ENCODE assay signal across 33 cellular contexts in the genomic region with DNA sequence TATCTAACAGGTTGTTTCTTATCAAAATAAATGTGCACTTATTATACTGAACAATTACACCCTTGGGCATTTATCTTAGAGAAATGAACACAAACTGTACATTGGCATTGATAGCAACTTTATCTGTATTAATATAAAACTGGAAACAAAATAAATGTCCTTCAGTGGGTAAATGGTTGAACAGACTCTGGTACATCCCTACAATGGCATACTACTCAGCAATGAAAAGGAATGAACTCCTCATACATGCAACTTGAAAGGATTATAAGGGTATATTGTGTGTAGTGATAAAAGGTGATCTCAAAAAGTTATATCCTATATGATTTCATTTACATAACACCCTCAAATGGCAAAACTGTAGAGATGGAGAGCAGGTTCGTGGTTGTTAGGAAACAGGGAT. TPM values are rescaled to one million over a fixed set of nuclear protein-coding genes. Genes with fewer than 3 reads are reported as not detected.
DNase-seq lines count a peak whose midpoint lies in the region; ATAC-seq, FAIRE-seq and TF ChIP-seq lines count a peak whose summit lies in the region.
"Had no signal": no experiment of that assay in that cellular context is flagged by ENCODE, and none has a peak within 500 bp of the region (broad histone marks: within the 10 kb centered on the region; RNA-seq: fewer than 3 reads in every experiment).

No MANE protein-coding gene starts in this region.

- in situ Hi-C loops in K562 (cut with MboI): no loop called here

- TF ChIP-seq EP300 in SK-N-SH (IDR thresholded peaks at IDR 0.05; ENCODE audit: borderline replicate concordance in 1 of 2, low read depth in 1 of 2, low read length in 1 of 2): no peak
- no peak for TF ChIP-seq EP300 in K562 (IDR thresholded peaks at IDR 0.05; ENCODE audit: low read length)

- no peak overlapping the region for H3K4me2 ChIP-seq in SK-N-SH
- no peak overlapping the region for H3K4me2 ChIP-seq in K562 (ENCODE audit: insufficient read depth, low read length)
- H3K4me2 ChIP-seq: A549; BLaER1; BLaER1 treated with 17β-estradiol and CSF1 and Interleukin-3, amounts not matched to agents 10 nM and 100 nM had no signal

- FAIRE-seq in K562 (lab: Jason Lieb, UNC): no peak
- FAIRE-seq: A204.1, A549, D721Med had no signal

- H4K20me1 ChIP-seq in SK-N-SH (ENCODE audit: insufficient read depth): no peaks in the 10 kb centered on the region
- H4K20me1 ChIP-seq in K562 (replicated peaks; ENCODE audit: control insufficient read depth, insufficient read depth, low read length): no peaks in the 10 kb centered on the region
- H4K20me1 ChIP-seq: BLaER1; BLaER1 treated with 17β-estradiol and CSF1 and Interleukin-3, amounts not matched to agents 10 nM and 100 nM had no signal

- POLR2A ChIA-PET in SK-N-SH (lab: Yijun Ruan, JAX): no interaction called here
- POLR2A ChIA-PET in HEK293 (lab: Yijun Ruan, JAX): no interaction called here
- POLR2A ChIA-PET in K562 (lab: Yijun Ruan, JAX): no interaction called here

- H3K27ac ChIP-seq in SK-N-SH (ENCODE audit: low read depth in 2 of 2, low read length in 1 of 2) (no peak overlapping the region), HEK293 (ENCODE audit: extremely low read depth, low read depth, low read length) (no peak overlapping the region), K562 (ENCODE audit: extremely low read depth, low read depth, low read length) (no peak overlapping the region)
- H3K27ac ChIP-seq: 22Rv1; A549; BLaER1; BLaER1 treated with 17β-estradiol and CSF1 and Interleukin-3, amounts not matched to agents 10 nM and 100 nM; C4-2B had no signal

- no peak for TF ChIP-seq POLR2A in K562 (conservative IDR thresholded peaks at IDR 0.05)

- H3K27me3 ChIP-seq in SK-N-SH (ENCODE audit: insufficient read depth) (no peaks in the 10 kb centered on the region), K562 (ENCODE audit: control insufficient read depth in 2 of 2, insufficient read depth in 2 of 2, low read length in 2 of 2) (no peaks in the 10 kb centered on the region)
- H3K27me3 ChIP-seq: BE2C; BLaER1; BLaER1 treated with 17β-estradiol and CSF1 and Interleukin-3, amounts not matched to agents 10 nM and 100 nM had no signal

- TF ChIP-seq RAD21 in SK-N-SH (IDR thresholded peaks at IDR 0.05; ENCODE audit: low read length) (no peak), K562 (CRISPR knock-in tag; conservative IDR thresholded peaks at IDR 0.05 in 1 of 2, IDR thresholded peaks at IDR 0.05 in 1 of 2) (no peak)

- H3K9ac ChIP-seq in SK-N-SH (no peak overlapping the region), K562 (ENCODE audit: insufficient read depth in 1 of 2, low read depth in 2 of 2, low read length in 2 of 2) (no peak overlapping the region)
- H3K9ac ChIP-seq: BLaER1; BLaER1 treated with 17β-estradiol and CSF1 and Interleukin-3, amounts not matched to agents 10 nM and 100 nM had no signal

- no peaks in the 10 kb centered on the region for H3K9me1 ChIP-seq in K562 (ENCODE audit: control insufficient read depth, insufficient read depth, low read length)

- no peak for DNase-seq in SK-N-SH
- DNase-seq in K562 (ENCODE audit: extremely low read depth in 1 of 4, low spot score in 3 of 4): no peak
- DNase-seq in NCI-H1105 (lab: John Stamatoyannopoulos, UW): no peak
- DNase-seq: 8988T; ACHN; AML-193; BE2C; C1 segment of cervical spinal cord; Caco-2; Calu3; CD4-positive, alpha-beta memory T cell; CD4-positive, alpha-beta T cell; CD4-positive, CD25-positive, alpha-beta regulatory T cell; CD8-positive, alpha-beta memory T cell; CD8-positive, alpha-beta T cell; COR-L47; DMS 273 treated with DMSO at 0.1 percent for 48 hours; DMS153; DMS53; DMS79; DMS79 treated with DMSO at 0.1 percent for 48 hours; DND-41; EL had no signal

- no peaks in the 10 kb centered on the region for H3K4me1 ChIP-seq in SK-N-SH (ENCODE audit: control insufficient read depth in 1 of 2, insufficient read depth in 2 of 2, low read depth in 1 of 2, low read length in 1 of 2)
- H3K4me1 ChIP-seq in HEK293 (ENCODE audit: control insufficient read depth, insufficient read depth, low read length): no peaks in the 10 kb centered on the region
- H3K4me1 ChIP-seq in K562 (replicated peaks in 1 of 2; ENCODE audit: control insufficient read depth in 2 of 2, insufficient read depth in 2 of 2, low read length in 2 of 2): no peaks in the 10 kb centered on the region
- H3K4me1 ChIP-seq: A549, BE2C, BLaER1 had no signal

- no peaks in the 10 kb centered on the region for H3K36me3 ChIP-seq in SK-N-SH (replicated peaks in 1 of 2; ENCODE audit: control insufficient read depth in 1 of 2, insufficient read depth in 2 of 2, low read length in 1 of 2)
- no peaks in the 10 kb centered on the region for H3K36me3 ChIP-seq in HEK293 (ENCODE audit: control insufficient read depth in 2 of 2, insufficient read depth in 1 of 2, low read length in 2 of 2)
- H3K36me3 ChIP-seq in K562 (ENCODE audit: control insufficient read depth, insufficient read depth, low read length): no peaks in the 10 kb centered on the region
- H3K36me3 ChIP-seq: BE2C; BLaER1; BLaER1 treated with 17β-estradiol and CSF1 and Interleukin-3, amounts not matched to agents 10 nM and 100 nM had no signal

- no peaks in the 10 kb centered on the region for H3F3A ChIP-seq in SK-N-SH (replicated peaks; ENCODE audit: insufficient read depth)

- ATAC-seq in SK-N-SH treated with all-trans-retinoic acid at 6 μM for 48 hours (no peak), K562 (no peak), GM21447 (IDR thresholded peaks at IDR 0.05; ENCODE audit: unreplicated experiment) (no peak)
- ATAC-seq: A549; CD8-positive, alpha-beta T cell had no signal

- no peak for TF ChIP-seq CTCF in SK-N-SH (IDR thresholded peaks at IDR 0.05)
- TF ChIP-seq CTCF in HEK293 (tag by site-specific recombination; IDR thresholded peaks at IDR 0.05): no peak
- TF ChIP-seq CTCF in K562 (IDR thresholded peaks at IDR 0.05 in 2 of 3, conservative IDR thresholded peaks at IDR 0.05 in 1 of 3; ENCODE audit: insufficient read depth in 2 of 3, low read depth in 1 of 3, low read length in 3 of 3): no peak

- H3K9me2 ChIP-seq in SK-N-SH: no peaks in the 10 kb centered on the region

- H3K9me3 ChIP-seq in SK-N-SH: peaks cover 8% of the 10 kb centered on the region; the same call in 1 of the 2 replicates
- no peaks in the 10 kb centered on the region for H3K9me3 ChIP-seq in HEK293 (ENCODE audit: control insufficient read depth, insufficient read depth, low read depth, low read length)
- no peaks in the 10 kb centered on the region; the same call in 1 of the 2 replicates for H3K9me3 ChIP-seq in K562 (replicated peaks; ENCODE audit: control insufficient read depth, insufficient read depth, low read depth, low read length)
- H3K9me3 ChIP-seq: BLaER1 had no signal

- intact Hi-C loops in K562 (cut with micrococcal nuclease): no loop called here

- no TSS peak for BruUV-seq in K562 (replicated peaks; lab: Mats Ljungman, UMichigan)

- H2AFZ ChIP-seq in SK-N-SH (ENCODE audit: low read depth) (no peak overlapping the region), K562 (ENCODE audit: low read depth, low read length) (no peak overlapping the region)

- H3K4me3 ChIP-seq in SK-N-SH (ENCODE audit: low read depth in 2 of 2, low read length in 1 of 2) (no peak overlapping the region), HEK293 (ENCODE audit: low read depth, low read length) (no peak overlapping the region), K562 (no peak overlapping the region)
- H3K4me3 ChIP-seq: A549; BLaER1; BLaER1 treated with 17β-estradiol and CSF1 and Interleukin-3, amounts not matched to agents 10 nM and 100 nM had no signal

- WGBS in SK-N-SH (ENCODE audit: low lambda C conversion rate): 62% methylated on average over 1 of the region's 1 CpG
- 10% methylated on average over 1 of the region's 1 CpG for WGBS in K562 (ENCODE audit: insufficient coverage, low coverage, missing lambda C conversion rate)

- H3K79me2 ChIP-seq in SK-N-SH (ENCODE audit: insufficient read depth) (no peaks in the 10 kb centered on the region), K562 (ENCODE audit: control insufficient read depth, insufficient read depth, low read length) (no peaks in the 10 kb centered on the region)

- CTCF ChIA-PET in SK-N-SH (lab: Yijun Ruan, JAX): no interaction called here
- CTCF ChIA-PET in HEK293 (lab: Yijun Ruan, JAX): no interaction called here
- CTCF ChIA-PET in K562 (lab: Yijun Ruan, JAX; ENCODE audit: low intra/inter-chr PET ratio): no interaction called here

TF ChIP-seq in SK-N-SH treated with all-trans-retinoic acid at 6 μM for 48 hours, 23 proteins besides CTCF, POLR2A, EP300 and RAD21 (continues in another document):
- no peak for TF ChIP-seq ESRRG (CRISPR knock-in tag; IDR thresholded peaks at IDR 0.05)

TF ChIP-seq in SK-N-SH, 30 proteins besides CTCF, POLR2A, EP300 and RAD21 (continues in another document):
- TF ChIP-seq FOSL2 (IDR thresholded peaks at IDR 0.05; ENCODE audit: borderline replicate concordance, low read depth) (no peak), TEAD4 (IDR thresholded peaks at IDR 0.05; ENCODE audit: borderline replicate concordance, insufficient read depth) (no peak)

TF ChIP-seq in HEK293, 187 proteins besides CTCF, POLR2A, EP300 and RAD21:
- TF ChIP-seq SCRT2 (tag by site-specific recombination; IDR thresholded peaks at IDR 0.05): no peak
- peak; percentile 41 for TF ChIP-seq ZNF146 (tag by site-specific recombination; IDR thresholded peaks at IDR 0.05)

TF ChIP-seq in K562, 482 proteins besides CTCF, POLR2A, EP300 and RAD21 (continues in another document):
- no peak for TF ChIP-seq TAF9B (IDR thresholded peaks at IDR 0.05; ENCODE audit: partially characterized antibody)
- no peak for TF ChIP-seq ETV5 (CRISPR knock-in tag; IDR thresholded peaks at IDR 0.05; ENCODE audit: low read depth)

RNA-seq across cellular contexts. Expression of a gene that starts 23.7 kb away (rescaled TPM):
- polyA plus RNA-seq in SK-N-SH (2012; rRNA removed) (16.5 and 21.0 TPM in 2 replicates), K562 (2011; rRNA removed) (38.9 and 43.6 TPM in 2 replicates), K562 (2014; fragmentation: Illumina TruSeq; extraction: Trizol) (51.4 and 63.5 TPM in 2 replicates), K562 (2014; fragmentation: Nextera tagmentation; extraction: Ambion mirVana) (10 to 100 TPM in 1 of 2 experiments, 1 to 10 TPM in 1; 9.4 to 13.4 TPM), K562 (2014; rRNA removed) (30.8 and 31.0 TPM in 2 replicates)
- 24.3 and 26.7 TPM in 2 replicates for polyA plus RNA-seq in SK-N-SH (2012; cell fraction: cytosol; rRNA removed)
- polyA plus RNA-seq in SK-N-SH (2012; cell fraction: nucleus; rRNA removed): 16.9 and 38.8 TPM in 2 replicates
- total RNA-seq in K562 (2011; cell fraction: chromatin; rRNA removed; ENCODE audit: low replicate concordance): 141 and 293 TPM in 2 replicates
- 38.2 and 46.8 TPM in 2 replicates for total RNA-seq in K562 (2011; cell fraction: nucleolus; rRNA removed)
- total RNA-seq in K562 (2011; cell fraction: nucleoplasm; rRNA removed): 84.2 and 109 TPM in 2 replicates
- total RNA-seq in K562 (2014; rRNA removed) (36.3 and 39.4 TPM in 2 replicates), K562 (2014; rRNA removed; fragmentation: Illumina TruSeq; extraction: Trizol) (49.1 and 55.6 TPM in 2 replicates), K562 (2015; rRNA removed; fragmentation: Illumina TruSeq; extraction: Trizol) (43.5 and 48.4 TPM in 2 replicates), K562 (2021) (55.7 and 57.5 TPM in 2 replicates)
- 8.7 and 13.6 TPM in 2 replicates for polyA plus RNA-seq in K562 (2011; cell fraction: cytosol; rRNA removed)
- polyA plus RNA-seq in K562 (2011; cell fraction: nucleus; rRNA removed): 49.2 and 58.1 TPM in 2 replicates
- polyA plus RNA-seq in K562 (2012): 35.9 and 42.5 TPM in 2 replicates
- 66.5 and 99.3 TPM in 2 replicates for polyA minus RNA-seq in K562 (2011; rRNA and poly(A)+ RNA removed)
- 19.7 and 21.1 TPM in 2 replicates for polyA minus RNA-seq in K562 (2011; cell fraction: cytosol; rRNA and poly(A)+ RNA removed)
- 61.9 and 105 TPM in 2 replicates for polyA minus RNA-seq in K562 (2011; cell fraction: nucleus; rRNA and poly(A)+ RNA removed)
